8 cellular contexts compared by ENCODE assay signal in genomic region chr4:41934813-41935651, GRCh38. TPM values are rescaled to one million over a fixed set of nuclear protein-coding genes. Genes with fewer than 3 reads are reported as not detected.
DNase-seq lines count a peak whose midpoint lies in the region; ATAC-seq and TF ChIP-seq lines count a peak whose summit lies in the region.

TSS of gene TMEM33 (plus strand) at chr4:41935429. CDS start at chr4:41935485, 56 bp downstream.

- peak within 1 kb of the TSS; percentile 74 for H3K27ac ChIP-seq in caudate nucleus (ENCODE audit: low read depth, low read length)

- intact Hi-C loops in activated B cell treated with CpG ODN at 0.5 μM for 24 hours (cut with micrococcal nuclease): loop anchor here (1.0 to 2.0 kb wide), 2 partner anchors 55 to 218 kb away; partner anchors contain the start of genes BEND4 and SLC30A9

- ATAC-seq in HG03196 (IDR thresholded peaks at IDR 0.05; ENCODE audit: unreplicated experiment) (peak; percentile 93), activated B cell treated with CpG ODN at 0.5 μM for 24 hours (ENCODE audit: low read depth) (peak; percentile 89)

- POLR2A ChIA-PET in activated B cell treated with CpG ODN at 0.5 μM for 24 hours (lab: Charles Lee): interaction anchor here (1.7 kb wide), 2 partner anchors 55 to 217 kb away, joined by 6 to 12 read pairs; partner anchors contain the start of genes BEND4 and SLC30A9

- peaks cover 31% of the 10 kb centered on the region for H3K4me1 Mint-ChIP-seq in activated B cell treated with CpG ODN at 0.5 μM for 24 hours

- no peak for TF ChIP-seq CTCF in activated B cell treated with CpG ODN at 0.5 μM for 24 hours (IDR thresholded peaks at IDR 0.05)

- H3K4me3 Mint-ChIP-seq in activated B cell treated with CpG ODN at 0.5 μM for 24 hours: peak within 1 kb of the TSS; percentile 93

- TF ChIP-seq POLR2A in GM18951 (IDR thresholded peaks at IDR 0.05; ENCODE audit: extremely low read depth, insufficient read depth, insufficient read length): peak; percentile 86

- H3K9me3 Mint-ChIP-seq in activated B cell treated with CpG ODN at 0.5 μM for 24 hours: no peaks in the 10 kb centered on the region

- H3K36me3 Mint-ChIP-seq in activated B cell treated with CpG ODN at 0.5 μM for 24 hours (ENCODE audit: low read depth): peaks cover 26% of the 10 kb centered on the region

- CTCF ChIA-PET in activated B cell treated with CpG ODN at 0.5 μM for 24 hours (lab: Charles Lee): interaction anchor here (1.0 kb wide), 1 partner anchor 55 kb away, joined by 3 read pairs; the partner anchor contains the start of gene SLC30A9

- H3K27me3 Mint-ChIP-seq in activated B cell treated with CpG ODN at 0.5 μM for 24 hours: no peaks in the 10 kb centered on the region

- DNase-seq in AG08396 (ENCODE audit: low spot score): peak; percentile 85
- peak; percentile 80 for DNase-seq in NCI-H345 (lab: John Stamatoyannopoulos, UW)
- peak; percentile 58 for DNase-seq in activated B cell treated with CpG ODN at 0.5 μM for 24 hours
- DNase-seq in caudate nucleus (lab: John Stamatoyannopoulos, UW): peak in 60 of 61 donors; percentile 44 to 93 (median 81)
- peak; percentile 87 for DNase-seq in iris pigment epithelial cell (ENCODE audit: low read depth)
- DNase-seq in stimulated activated CD4-positive, alpha-beta T cell treated with anti-CD3 and anti-CD28 coated beads, Interleukin-12 subunit alpha, Interleukin-12 subunit beta, amount 100 ng/mL, for 24 hours (ENCODE audit: low read depth in 2 of 2): peak; percentile 67 to 74

- H3K27ac Mint-ChIP-seq in activated B cell treated with CpG ODN at 0.5 μM for 24 hours: peak within 1 kb of the TSS; percentile 50

- in situ Hi-C loops in GM18951 (cut with MboI; ENCODE audit: low sequenced_read_pairs, unreplicated experiment): no loop called here

RNA-seq across cellular contexts. Expression of gene TMEM33, which starts in this region (rescaled TPM):
- total RNA-seq in activated B cell treated with CpG ODN at 0.5 μM for 24 hours: 34.3 and 40.0 TPM in 2 replicates

Comparison
In these comparisons a context has a peak if more than half of its experiments do, and no peak if none do; other contexts are left out.
1. Peak in every context shown above with its lines: DNase-seq, ATAC-seq and H3K27ac ChIP-seq.